In genomic region chr1:110309139-110309538, GRCh38 we compare ENCODE assay signal across 3 cellular contexts.
TF ChIP-seq lines count a peak whose summit lies in the region.

No MANE protein-coding gene starts in this region.

TF ChIP-seq in HEK293, 187 proteins besides CTCF, POLR2A, EP300 and RAD21 (continued from another document):
- 0 out of 2 replicates have a peak, but pooled peaks have one; percentile 7 for TF ChIP-seq ZNF26 (tag by site-specific recombination; IDR thresholded peaks at IDR 0.05)
- TF ChIP-seq ZNF426 (tag by site-specific recombination; IDR thresholded peaks at IDR 0.05): no peak
TF ChIP-seq in HEK293: peak in this region for 2.

TF ChIP-seq in K562, 482 proteins besides CTCF, POLR2A, EP300 and RAD21:
- TF ChIP-seq ATF3 (IDR thresholded peaks at IDR 0.05) (peak; percentile 29; the same call in 1 of the 2 replicates), ATF3 (CRISPR knock-in tag; conservative IDR thresholded peaks at IDR 0.05) (no peak), CHCHD3 (CRISPR knock-in tag; IDR thresholded peaks at IDR 0.05) (no peak), ESRRA (IDR thresholded peaks at IDR 0.05; ENCODE audit: borderline replicate concordance, low read depth) (no peak), JUND (IDR thresholded peaks at IDR 0.05; ENCODE audit: borderline replicate concordance, low read depth, low read length) (0 out of 2 replicates have a peak, but pooled peaks have one; percentile 23), JUND (tag; IDR thresholded peaks at IDR 0.05; ENCODE audit: borderline replicate concordance, low read depth, low read length) (no peak; the same call in 2 of the 3 replicates), GABPB1 (CRISPR knock-in tag; IDR thresholded peaks at IDR 0.05) (no peak), ZKSCAN1 (IDR thresholded peaks at IDR 0.05; ENCODE audit: low read depth, low read length) (no peak), CBX2 (IDR thresholded peaks at IDR 0.05; ENCODE audit: insufficient read depth, low read length, poor library complexity, severe bottlenecking) (no peak)

TF ChIP-seq in GM12891, 5 proteins besides CTCF, POLR2A, EP300 and RAD21 (continued from another document):
- TF ChIP-seq POLR2AphosphoS5 (IDR thresholded peaks at IDR 0.05; ENCODE audit: low read depth, low read length): no peak
- TF ChIP-seq POU2F2 (IDR thresholded peaks at IDR 0.05; ENCODE audit: low read depth, low read length): no peak
- no peak for TF ChIP-seq SPI1 (IDR thresholded peaks at IDR 0.05; ENCODE audit: low read depth, low read length)
